ENCODE assay signal across 1 cellular context in genomic region chr2:191637182-191638078, GRCh38.
TF ChIP-seq lines count a peak whose summit lies in the region.

No MANE protein-coding gene starts in this region.

TF ChIP-seq in K562, 482 proteins besides CTCF, POLR2A, EP300 and RAD21 (continued from another document and continues in another):
- TF ChIP-seq, protein P1, sequence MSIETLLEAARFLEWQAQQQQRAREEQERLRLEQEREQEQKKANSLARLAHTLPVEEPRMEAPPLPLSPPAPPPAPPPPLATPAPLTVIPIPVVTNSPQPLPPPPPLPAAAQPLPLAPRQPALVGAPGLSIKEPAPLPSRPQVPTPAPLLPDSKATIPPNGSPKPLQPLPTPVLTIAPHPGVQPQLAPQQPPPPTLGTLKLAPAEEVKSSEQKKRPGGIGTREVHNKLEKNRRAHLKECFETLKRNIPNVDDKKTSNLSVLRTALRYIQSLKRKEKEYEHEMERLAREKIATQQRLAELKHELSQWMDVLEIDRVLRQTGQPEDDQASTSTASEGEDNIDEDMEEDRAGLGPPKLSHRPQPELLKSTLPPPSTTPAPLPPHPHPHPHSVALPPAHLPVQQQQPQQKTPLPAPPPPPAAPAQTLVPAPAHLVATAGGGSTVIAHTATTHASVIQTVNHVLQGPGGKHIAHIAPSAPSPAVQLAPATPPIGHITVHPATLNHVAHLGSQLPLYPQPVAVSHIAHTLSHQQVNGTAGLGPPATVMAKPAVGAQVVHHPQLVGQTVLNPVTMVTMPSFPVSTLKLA (conservative IDR thresholded peaks at IDR 0.05): peak in 1 of 2 experiments; percentile 66; a peak in 1 of 4 replicates
- peak; percentile 82 to 95 for TF ChIP-seq FOXA3 (CRISPR knock-in tag; conservative IDR thresholded peaks at IDR 0.05 in 1 of 2, IDR thresholded peaks at IDR 0.05 in 1 of 2)
- TF ChIP-seq, protein P2, sequence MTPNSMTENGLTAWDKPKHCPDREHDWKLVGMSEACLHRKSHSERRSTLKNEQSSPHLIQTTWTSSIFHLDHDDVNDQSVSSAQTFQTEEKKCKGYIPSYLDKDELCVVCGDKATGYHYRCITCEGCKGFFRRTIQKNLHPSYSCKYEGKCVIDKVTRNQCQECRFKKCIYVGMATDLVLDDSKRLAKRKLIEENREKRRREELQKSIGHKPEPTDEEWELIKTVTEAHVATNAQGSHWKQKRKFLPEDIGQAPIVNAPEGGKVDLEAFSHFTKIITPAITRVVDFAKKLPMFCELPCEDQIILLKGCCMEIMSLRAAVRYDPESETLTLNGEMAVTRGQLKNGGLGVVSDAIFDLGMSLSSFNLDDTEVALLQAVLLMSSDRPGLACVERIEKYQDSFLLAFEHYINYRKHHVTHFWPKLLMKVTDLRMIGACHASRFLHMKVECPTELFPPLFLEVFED (CRISPR knock-in tag; conservative IDR thresholded peaks at IDR 0.05): no peak
- TF ChIP-seq JUN (IDR thresholded peaks at IDR 0.05; ENCODE audit: borderline replicate concordance, low read depth, low read length): peak; percentile 43
- TF ChIP-seq JUN (CRISPR knock-in tag; IDR thresholded peaks at IDR 0.05; ENCODE audit: borderline replicate concordance): no peak
- no peak for TF ChIP-seq ZNF76 (CRISPR knock-in tag; IDR thresholded peaks at IDR 0.05; ENCODE audit: borderline replicate concordance)
- TF ChIP-seq MTA2 (IDR thresholded peaks at IDR 0.05; ENCODE audit: low read depth): peak; percentile 9; the same call in 1 of the 2 replicates
- TF ChIP-seq SAFB2 (IDR thresholded peaks at IDR 0.05; ENCODE audit: borderline replicate concordance, low read depth, low read length, severe bottlenecking): no peak
- no peak for TF ChIP-seq PRPF4 (IDR thresholded peaks at IDR 0.05; ENCODE audit: insufficient read depth, low read depth, low read length, poor library complexity, severe bottlenecking)
- TF ChIP-seq ZNF584 (CRISPR knock-in tag; IDR thresholded peaks at IDR 0.05; ENCODE audit: low read depth): 0 out of 2 replicates have a peak, but pooled peaks have one; percentile 37
- peak; percentile 90 for TF ChIP-seq ZNF592 (IDR thresholded peaks at IDR 0.05)
- no peak for TF ChIP-seq GABPB2 (CRISPR knock-in tag; conservative IDR thresholded peaks at IDR 0.05)
- TF ChIP-seq ZNF780A (CRISPR knock-in tag; IDR thresholded peaks at IDR 0.05): no peak
- no peak for TF ChIP-seq SIRT6 (IDR thresholded peaks at IDR 0.05; ENCODE audit: low read depth, low read length)
- TF ChIP-seq ZFP36 (IDR thresholded peaks at IDR 0.05; ENCODE audit: low read depth, low read length, partially characterized antibody): no peak
- no peak for TF ChIP-seq ZNF512 (tag; IDR thresholded peaks at IDR 0.05)
- TF ChIP-seq MYC (IDR thresholded peaks at IDR 0.05; ENCODE audit: low read depth, low read length): no peak
- no peak for TF ChIP-seq MYC (CRISPR knock-in tag; IDR thresholded peaks at IDR 0.05; ENCODE audit: borderline replicate concordance, low read depth)
- no peak for TF ChIP-seq RUNX1 (IDR thresholded peaks at IDR 0.05; ENCODE audit: low read depth)
- peak; percentile 92 for TF ChIP-seq MAFG (tag; conservative IDR thresholded peaks at IDR 0.05)
- TF ChIP-seq ZNF253 (CRISPR knock-in tag; conservative IDR thresholded peaks at IDR 0.05): no peak
- no peak for TF ChIP-seq HCFC1 (IDR thresholded peaks at IDR 0.05; ENCODE audit: low read depth, low read length)
- TF ChIP-seq MYNN (IDR thresholded peaks at IDR 0.05): no peak
- TF ChIP-seq MYNN (CRISPR knock-in tag; IDR thresholded peaks at IDR 0.05): no peak
- no peak for TF ChIP-seq ZNF507 (tag; conservative IDR thresholded peaks at IDR 0.05)
- TF ChIP-seq KDM2B (CRISPR knock-in tag; IDR thresholded peaks at IDR 0.05): no peak
- no peak for TF ChIP-seq UBTF (IDR thresholded peaks at IDR 0.05; ENCODE audit: borderline replicate concordance in 1 of 2, low read depth in 2 of 2, low read length in 2 of 2)
- TF ChIP-seq WHSC1 (IDR thresholded peaks at IDR 0.05; ENCODE audit: low read length): no peak
- TF ChIP-seq TAF9B (IDR thresholded peaks at IDR 0.05; ENCODE audit: partially characterized antibody): peak; percentile 73
- no peak for TF ChIP-seq FOS (IDR thresholded peaks at IDR 0.05; ENCODE audit: extremely low read depth, insufficient read length)
- TF ChIP-seq, protein P3, sequence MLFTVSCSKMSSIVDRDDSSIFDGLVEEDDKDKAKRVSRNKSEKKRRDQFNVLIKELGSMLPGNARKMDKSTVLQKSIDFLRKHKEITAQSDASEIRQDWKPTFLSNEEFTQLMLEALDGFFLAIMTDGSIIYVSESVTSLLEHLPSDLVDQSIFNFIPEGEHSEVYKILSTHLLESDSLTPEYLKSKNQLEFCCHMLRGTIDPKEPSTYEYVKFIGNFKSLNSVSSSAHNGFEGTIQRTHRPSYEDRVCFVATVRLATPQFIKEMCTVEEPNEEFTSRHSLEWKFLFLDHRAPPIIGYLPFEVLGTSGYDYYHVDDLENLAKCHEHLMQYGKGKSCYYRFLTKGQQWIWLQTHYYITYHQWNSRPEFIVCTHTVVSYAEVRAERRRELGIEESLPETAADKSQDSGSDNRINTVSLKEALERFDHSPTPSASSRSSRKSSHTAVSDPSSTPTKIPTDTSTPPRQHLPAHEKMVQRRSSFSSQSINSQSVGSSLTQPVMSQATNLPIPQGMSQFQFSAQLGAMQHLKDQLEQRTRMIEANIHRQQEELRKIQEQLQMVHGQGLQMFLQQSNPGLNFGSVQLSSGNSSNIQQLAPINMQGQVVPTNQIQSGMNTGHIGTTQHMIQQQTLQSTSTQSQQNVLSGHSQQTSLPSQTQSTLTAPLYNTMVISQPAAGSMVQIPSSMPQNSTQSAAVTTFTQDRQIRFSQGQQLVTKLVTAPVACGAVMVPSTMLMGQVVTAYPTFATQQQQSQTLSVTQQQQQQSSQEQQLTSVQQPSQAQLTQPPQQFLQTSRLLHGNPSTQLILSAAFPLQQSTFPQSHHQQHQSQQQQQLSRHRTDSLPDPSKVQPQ (CRISPR knock-in tag; IDR thresholded peaks at IDR 0.05; ENCODE audit: borderline replicate concordance): no peak
- TF ChIP-seq, protein P4, sequence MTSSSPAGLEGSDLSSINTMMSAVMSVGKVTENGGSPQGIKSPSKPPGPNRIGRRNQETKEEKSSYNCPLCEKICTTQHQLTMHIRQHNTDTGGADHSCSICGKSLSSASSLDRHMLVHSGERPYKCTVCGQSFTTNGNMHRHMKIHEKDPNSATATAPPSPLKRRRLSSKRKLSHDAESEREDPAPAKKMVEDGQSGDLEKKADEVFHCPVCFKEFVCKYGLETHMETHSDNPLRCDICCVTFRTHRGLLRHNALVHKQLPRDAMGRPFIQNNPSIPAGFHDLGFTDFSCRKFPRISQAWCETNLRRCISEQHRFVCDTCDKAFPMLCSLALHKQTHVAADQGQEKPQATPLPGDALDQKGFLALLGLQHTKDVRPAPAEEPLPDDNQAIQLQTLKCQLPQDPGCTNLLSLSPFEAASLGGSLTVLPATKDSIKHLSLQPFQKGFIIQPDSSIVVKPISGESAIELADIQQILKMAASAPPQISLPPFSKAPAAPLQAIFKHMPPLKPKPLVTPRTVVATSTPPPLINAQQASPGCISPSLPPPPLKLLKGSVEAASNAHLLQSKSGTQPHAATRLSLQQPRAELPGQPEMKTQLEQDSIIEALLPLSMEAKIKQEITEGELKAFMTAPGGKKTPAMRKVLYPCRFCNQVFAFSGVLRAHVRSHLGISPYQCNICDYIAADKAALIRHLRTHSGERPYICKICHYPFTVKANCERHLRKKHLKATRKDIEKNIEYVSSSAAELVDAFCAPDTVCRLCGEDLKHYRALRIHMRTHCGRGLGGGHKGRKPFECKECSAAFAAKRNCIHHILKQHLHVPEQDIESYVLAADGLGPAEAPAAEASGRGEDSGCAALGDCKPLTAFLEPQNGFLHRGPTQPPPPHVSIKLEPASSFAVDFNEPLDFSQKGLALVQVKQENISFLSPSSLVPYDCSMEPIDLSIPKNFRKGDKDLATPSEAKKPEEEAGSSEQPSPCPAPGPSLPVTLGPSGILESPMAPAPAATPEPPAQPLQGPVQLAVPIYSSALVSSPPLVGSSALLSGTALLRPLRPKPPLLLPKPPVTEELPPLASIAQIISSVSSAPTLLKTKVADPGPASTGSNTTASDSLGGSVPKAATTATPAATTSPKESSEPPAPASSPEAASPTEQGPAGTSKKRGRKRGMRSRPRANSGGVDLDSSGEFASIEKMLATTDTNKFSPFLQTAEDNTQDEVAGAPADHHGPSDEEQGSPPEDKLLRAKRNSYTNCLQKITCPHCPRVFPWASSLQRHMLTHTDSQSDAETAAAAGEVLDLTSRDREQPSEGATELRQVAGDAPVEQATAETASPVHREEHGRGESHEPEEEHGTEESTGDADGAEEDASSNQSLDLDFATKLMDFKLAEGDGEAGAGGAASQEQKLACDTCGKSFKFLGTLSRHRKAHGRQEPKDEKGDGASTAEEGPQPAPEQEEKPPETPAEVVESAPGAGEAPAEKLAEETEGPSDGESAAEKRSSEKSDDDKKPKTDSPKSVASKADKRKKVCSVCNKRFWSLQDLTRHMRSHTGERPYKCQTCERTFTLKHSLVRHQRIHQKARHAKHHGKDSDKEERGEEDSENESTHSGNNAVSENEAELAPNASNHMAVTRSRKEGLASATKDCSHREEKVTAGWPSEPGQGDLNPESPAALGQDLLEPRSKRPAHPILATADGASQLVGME (CRISPR knock-in tag; IDR thresholded peaks at IDR 0.05): no peak
- peak; percentile 77; the same call in 1 of the 2 replicates for TF ChIP-seq CREB3 (tag; conservative IDR thresholded peaks at IDR 0.05; ENCODE audit: low read depth)
- TF ChIP-seq MAFF (IDR thresholded peaks at IDR 0.05; ENCODE audit: low read length): peak; percentile 83
- TF ChIP-seq BDP1 (IDR thresholded peaks at IDR 0.05; ENCODE audit: insufficient read depth, insufficient read length): no peak
